Comparison of ENCODE assay signal across 8 cellular contexts in genomic region chr13:113152894-113153809, GRCh38. TPM values are rescaled to one million over a fixed set of nuclear protein-coding genes. Genes with fewer than 3 reads are reported as not detected.
DNase-seq lines count a peak whose midpoint lies in the region; ATAC-seq and TF ChIP-seq lines count a peak whose summit lies in the region.

No MANE protein-coding gene starts in this region.

- no peaks in the 10 kb centered on the region for H3K79me2 ChIP-seq in SU-DHL-6 (ENCODE audit: insufficient read depth, low read length)
- no peaks in the 10 kb centered on the region for H3K79me2 ChIP-seq in mesendoderm (ENCODE audit: control insufficient read depth, insufficient read depth, low read length)

- DNase-seq in effector CD4-positive, alpha-beta T cell: peak; percentile 19
- DNase-seq in mesendoderm (peak; percentile 55), upper lobe of right lung (peak; percentile 74), DMS 273 treated with DMSO at 0.1 percent for 48 hours (lab: John Stamatoyannopoulos, UW) (no peak)

- no peak overlapping the region for H4K8ac ChIP-seq in mesendoderm (ENCODE audit: low read depth, low read length)

- H2BK5ac ChIP-seq in mesendoderm (ENCODE audit: low read length): no peak overlapping the region

- H3K9ac ChIP-seq in SU-DHL-6 (ENCODE audit: low read length) (no peak overlapping the region), mesendoderm (ENCODE audit: low read length) (peak overlapping the region; percentile 63)

- no peak overlapping the region for H3K4ac ChIP-seq in mesendoderm (ENCODE audit: low read depth, low read length)

- H3K18ac ChIP-seq in mesendoderm (ENCODE audit: low read length): peak overlapping the region; percentile 7

- H3F3A ChIP-seq in SU-DHL-6 (ENCODE audit: insufficient read depth): no peaks in the 10 kb centered on the region

- H4K5ac ChIP-seq in mesendoderm (ENCODE audit: low read length): no peak overlapping the region

- no peak overlapping the region for H2BK15ac ChIP-seq in mesendoderm (replicated peaks; ENCODE audit: low read depth)

- no peak overlapping the region for H2BK120ac ChIP-seq in mesendoderm (ENCODE audit: low read depth, low read length)

- peak overlapping the region; percentile 35 for H3K4me2 ChIP-seq in SU-DHL-6 (ENCODE audit: low read depth, low read length, poor library complexity, severe bottlenecking)
- peak overlapping the region; percentile 96 for H3K4me2 ChIP-seq in mesendoderm (ENCODE audit: low read length)

- H3K27ac ChIP-seq in SU-DHL-6 (ENCODE audit: low read depth, low read length) (no peak overlapping the region), mesendoderm (ENCODE audit: low read depth, low read length) (no peak overlapping the region), upper lobe of right lung (peak overlapping the region; percentile 72)

- H3K23ac ChIP-seq in mesendoderm (ENCODE audit: low read length): peak overlapping the region; percentile 57

- no peaks in the 10 kb centered on the region for H3K79me1 ChIP-seq in mesendoderm (ENCODE audit: low read length)

- H3K4me3 ChIP-seq in GM08714 (ENCODE audit: low read length): peak overlapping the region; percentile 29; the same call in 1 of the 2 replicates
- H3K4me3 ChIP-seq in SU-DHL-6 (ENCODE audit: insufficient read depth, low read length, poor library complexity, severe bottlenecking): no peak overlapping the region
- peak overlapping the region; percentile 8 for H3K4me3 ChIP-seq in mesendoderm (ENCODE audit: low read length)
- H3K4me3 ChIP-seq in upper lobe of right lung: peak overlapping the region; percentile 55

- no peaks in the 10 kb centered on the region for H4K20me1 ChIP-seq in SU-DHL-6 (ENCODE audit: low read depth, low read length)

- no CpG with 5 or more reads among the region's 62 CpGs for WGBS in mesendoderm (ENCODE audit: extremely low coverage, insufficient coverage, low lambda C conversion rate)

- peaks cover 2% of the 10 kb centered on the region for H3K4me1 ChIP-seq in mesendoderm (ENCODE audit: control insufficient read depth, low read depth, low read length)
- H3K4me1 ChIP-seq in upper lobe of right lung: peaks cover 10% of the 10 kb centered on the region

- no peaks in the 10 kb centered on the region for H3K9me2 ChIP-seq in SU-DHL-6 (replicated peaks; ENCODE audit: insufficient read depth, low read length)

- peak overlapping the region; percentile 86 for H3K56ac ChIP-seq in mesendoderm (ENCODE audit: low read length)

- no peak overlapping the region for H2AK5ac ChIP-seq in mesendoderm (ENCODE audit: low read length)

- H3K9me3 ChIP-seq in SU-DHL-6 (ENCODE audit: insufficient read depth, low read length) (no peaks in the 10 kb centered on the region), upper lobe of right lung (no peaks in the 10 kb centered on the region)

- H3K27me3 ChIP-seq in SU-DHL-6 (ENCODE audit: low read length) (no peaks in the 10 kb centered on the region), mesendoderm (ENCODE audit: insufficient read depth, low read length, poor library complexity) (no peaks in the 10 kb centered on the region), upper lobe of right lung (no peaks in the 10 kb centered on the region)

- ATAC-seq in HG02884 (IDR thresholded peaks at IDR 0.05; ENCODE audit: unreplicated experiment): peak; percentile 24
- ATAC-seq in upper lobe of right lung: peak; percentile 42
- ATAC-seq in GM19351 (IDR thresholded peaks at IDR 0.05; ENCODE audit: unreplicated experiment): no peak

- no peak overlapping the region for H2AFZ ChIP-seq in SU-DHL-6 (ENCODE audit: low read depth, low read length, severe bottlenecking)

- H3K36me3 ChIP-seq in SU-DHL-6 (ENCODE audit: low read length) (no peaks in the 10 kb centered on the region), mesendoderm (ENCODE audit: control insufficient read depth, insufficient read depth, low read length) (no peaks in the 10 kb centered on the region), upper lobe of right lung (no peaks in the 10 kb centered on the region)

- TF ChIP-seq CTCF in SU-DHL-6 (IDR thresholded peaks at IDR 0.05; ENCODE audit: insufficient read depth, low read length, poor library complexity, severe bottlenecking) (no peak), upper lobe of right lung (IDR thresholded peaks at IDR 0.05) (no peak)

- intact Hi-C loops in upper lobe of right lung (cut with DNase I): no loop called here

RNA-seq across cellular contexts. Expression of gene PROZ, which starts 5.3 kb away (rescaled TPM):
- not detected for polyA plus RNA-seq in mesendoderm (2013, experiment 1 of 2)
- polyA plus RNA-seq in mesendoderm (2013, experiment 2 of 2): not detected
- total RNA-seq in upper lobe of right lung: not detected

RNA-seq across cellular contexts. Expression of gene F10, which starts 30.6 kb away (rescaled TPM):
- 0.62 TPM for polyA plus RNA-seq in mesendoderm (2013, experiment 1 of 2)
- polyA plus RNA-seq in mesendoderm (2013, experiment 2 of 2): 0.45 TPM
- 7.9 TPM for total RNA-seq in upper lobe of right lung

RNA-seq across cellular contexts. Expression of gene F7, which starts 47.6 kb away (rescaled TPM):
- 0.20 TPM for polyA plus RNA-seq in mesendoderm (2013, experiment 1 of 2)
- polyA plus RNA-seq in mesendoderm (2013, experiment 2 of 2): 0.18 TPM
- total RNA-seq in upper lobe of right lung: 0.61 TPM

RNA-seq across cellular contexts. Expression of gene PCID2, which starts 55.3 kb away (rescaled TPM):
- polyA plus RNA-seq in mesendoderm (2013, experiment 1 of 2): 54.1 TPM
- 53.2 TPM for polyA plus RNA-seq in mesendoderm (2013, experiment 2 of 2)
- total RNA-seq in upper lobe of right lung: 41.5 TPM

RNA-seq across cellular contexts. Expression of gene CUL4A, which starts 56.3 kb away (rescaled TPM):
- polyA plus RNA-seq in mesendoderm (2013, experiment 1 of 2): 72.3 TPM
- 73.1 TPM for polyA plus RNA-seq in mesendoderm (2013, experiment 2 of 2)
- total RNA-seq in upper lobe of right lung: 57.0 TPM
